Comparison of ENCODE assay signal across 32 cellular contexts in the genomic region with DNA sequence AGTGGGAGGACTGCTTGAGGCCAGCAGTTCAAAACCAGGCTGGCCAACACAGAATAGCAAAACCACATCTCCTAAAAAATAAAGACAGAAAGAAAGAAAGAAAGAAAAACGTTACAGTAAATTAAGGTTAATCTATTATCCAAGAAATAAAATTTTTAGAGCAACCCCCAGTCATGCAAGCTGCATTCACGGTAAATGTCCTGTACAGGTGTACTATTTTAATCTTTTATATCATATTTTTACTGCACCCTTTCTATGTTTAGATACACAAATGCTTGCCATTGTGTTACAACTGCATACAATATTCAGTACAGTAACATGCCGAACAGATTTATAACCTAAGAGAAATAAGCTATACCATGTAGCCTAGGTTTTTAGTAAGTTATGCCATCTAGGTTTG.
"Had no signal": no experiment of that assay in that cellular context is flagged by ENCODE, and none has a peak within 500 bp of the region (broad histone marks: within the 10 kb centered on the region; RNA-seq: fewer than 3 reads in every experiment).

No MANE protein-coding gene starts in this region.

- H3K4me3 Mint-ChIP-seq: activated CD4-positive, alpha-beta T cell treated with anti-CD3 and anti-CD28 coated beads for 36 hours; activated CD4-positive, alpha-beta T cell treated with anti-CD3 and anti-CD28 coated beads, Interleukin-2, amount 10 ng/mL, durations not matched to agents 7 days and 5 days; activated CD8-positive, alpha-beta T cell treated with anti-CD3 and anti-CD28 coated beads, Interleukin-2, amount 10 ng/mL, durations not matched to agents 7 days and 5 days; activated naive CD4-positive, alpha-beta T cell treated with anti-CD3 and anti-CD28 coated beads, Interleukin-2, amount 10 ng/mL, durations not matched to agents 7 days and 5 days; activated naive CD8-positive, alpha-beta T cell treated with anti-CD3 and anti-CD28 coated beads for 36 hours; activated T-cell treated with anti-CD3 and anti-CD28 coated beads, Interleukin-2, amount 50 U/mL, for 24 hours; WTC11 had no signal

- ATAC-seq: activated CD4-positive, alpha-beta T cell treated with anti-CD3 and anti-CD28 coated beads for 36 hours; activated CD4-positive, CD25-positive, alpha-beta regulatory T cell treated with anti-CD3 and anti-CD28 coated beads, Interleukin-2, amount 50 U/mL, for 24 hours; activated CD8-positive, alpha-beta T cell treated with anti-CD3 and anti-CD28 coated beads, Interleukin-2, amount 10 ng/mL, durations not matched to agents 7 days and 5 days; Right ventricle myocardium inferior; WTC11 had no signal

- H3K27ac Mint-ChIP-seq: activated CD4-positive, alpha-beta T cell treated with anti-CD3 and anti-CD28 coated beads for 36 hours; activated CD4-positive, alpha-beta T cell treated with anti-CD3 and anti-CD28 coated beads, Interleukin-2, amount 10 ng/mL, durations not matched to agents 7 days and 5 days; activated CD8-positive, alpha-beta T cell treated with anti-CD3 and anti-CD28 coated beads, Interleukin-2, amount 10 ng/mL, durations not matched to agents 7 days and 5 days; activated naive CD4-positive, alpha-beta T cell treated with anti-CD3 and anti-CD28 coated beads, Interleukin-2, amount 10 ng/mL, durations not matched to agents 7 days and 5 days; activated naive CD8-positive, alpha-beta T cell treated with anti-CD3 and anti-CD28 coated beads for 36 hours; activated T-cell treated with anti-CD3 and anti-CD28 coated beads, Interleukin-2, amount 50 U/mL, for 24 hours; WTC11 had no signal

- DNase-seq: activated CD4-positive, alpha-beta T cell treated with anti-CD3 and anti-CD28 coated beads for 36 hours; activated CD4-positive, alpha-beta T cell treated with anti-CD3 and anti-CD28 coated beads, Interleukin-2, amount 10 ng/mL, durations not matched to agents 7 days and 5 days; activated CD4-positive, alpha-beta T cell treated with anti-CD3 and anti-CD28 coated beads, Interleukin-2, amount 50 U/mL, for 48 hours; activated CD8-positive, alpha-beta T cell treated with anti-CD3 and anti-CD28 coated beads, Interleukin-2, amount 10 ng/mL, durations not matched to agents 7 days and 5 days; activated effector memory CD4-positive, alpha-beta T cell treated with Interleukin-2 at 50 U/mL for 16 hours; activated naive CD4-positive, alpha-beta T cell treated with anti-CD3 and anti-CD28 coated beads, Interleukin-2, amount 10 ng/mL, durations not matched to agents 7 days and 5 days; activated naive CD8-positive, alpha-beta T cell treated with anti-CD3 and anti-CD28 coated beads for 36 hours; activated T-cell treated with anti-CD3 and anti-CD28 coated beads, Interleukin-2, amount 50 U/mL, for 24 hours; amniotic stem cell; aorta; brain microvascular endothelial cell; central memory CD4-positive, alpha-beta T cell; Karpas-422; KBM-7; MG63; NCI-H1048; NCI-H1105 treated with DMSO at 0.1 percent for 48 hours; NCI-H1436; NCI-H1694; NCI-H1930; NCI-H2081 treated with DMSO at 0.1 percent for 48 hours; NCI-H345; NCI-H524 treated with DMSO at 0.1 percent for 48 hours; NK-92 treated with Interleukin-12 subunit alpha and Interleukin-12 subunit beta, amount 100 ng/mL, for 24 hours; PC-9; SIG-M5 had no signal

- H2AFZ ChIP-seq: PC-9 had no signal

- H3K27ac ChIP-seq: brain microvascular endothelial cell, PC-9, RWPE1 had no signal

- H3K4me3 ChIP-seq: MG63, PC-9 had no signal

- H3K27me3 ChIP-seq: brain microvascular endothelial cell, MG63 had no signal

- H3K9me3 ChIP-seq: MG63 had no signal

- H3K4me2 ChIP-seq: PC-9 had no signal

- H3K9me3 Mint-ChIP-seq: activated CD4-positive, alpha-beta T cell treated with anti-CD3 and anti-CD28 coated beads, Interleukin-2, amount 10 ng/mL, durations not matched to agents 7 days and 5 days; activated naive CD4-positive, alpha-beta T cell treated with anti-CD3 and anti-CD28 coated beads, Interleukin-2, amount 10 ng/mL, durations not matched to agents 7 days and 5 days; activated naive CD8-positive, alpha-beta T cell treated with anti-CD3 and anti-CD28 coated beads for 36 hours; activated T-cell treated with anti-CD3 and anti-CD28 coated beads, Interleukin-2, amount 50 U/mL, for 24 hours; WTC11 had no signal

- FAIRE-seq: RCC 7860, TTC549 had no signal

- H3K27me3 Mint-ChIP-seq: activated CD4-positive, alpha-beta T cell treated with anti-CD3 and anti-CD28 coated beads for 36 hours; activated CD4-positive, alpha-beta T cell treated with anti-CD3 and anti-CD28 coated beads, Interleukin-2, amount 10 ng/mL, durations not matched to agents 7 days and 5 days; activated naive CD4-positive, alpha-beta T cell treated with anti-CD3 and anti-CD28 coated beads, Interleukin-2, amount 10 ng/mL, durations not matched to agents 7 days and 5 days; activated naive CD8-positive, alpha-beta T cell treated with anti-CD3 and anti-CD28 coated beads for 36 hours; activated T-cell treated with anti-CD3 and anti-CD28 coated beads, Interleukin-2, amount 50 U/mL, for 24 hours had no signal
